8 cellular contexts compared by ENCODE assay signal in the genomic region with DNA sequence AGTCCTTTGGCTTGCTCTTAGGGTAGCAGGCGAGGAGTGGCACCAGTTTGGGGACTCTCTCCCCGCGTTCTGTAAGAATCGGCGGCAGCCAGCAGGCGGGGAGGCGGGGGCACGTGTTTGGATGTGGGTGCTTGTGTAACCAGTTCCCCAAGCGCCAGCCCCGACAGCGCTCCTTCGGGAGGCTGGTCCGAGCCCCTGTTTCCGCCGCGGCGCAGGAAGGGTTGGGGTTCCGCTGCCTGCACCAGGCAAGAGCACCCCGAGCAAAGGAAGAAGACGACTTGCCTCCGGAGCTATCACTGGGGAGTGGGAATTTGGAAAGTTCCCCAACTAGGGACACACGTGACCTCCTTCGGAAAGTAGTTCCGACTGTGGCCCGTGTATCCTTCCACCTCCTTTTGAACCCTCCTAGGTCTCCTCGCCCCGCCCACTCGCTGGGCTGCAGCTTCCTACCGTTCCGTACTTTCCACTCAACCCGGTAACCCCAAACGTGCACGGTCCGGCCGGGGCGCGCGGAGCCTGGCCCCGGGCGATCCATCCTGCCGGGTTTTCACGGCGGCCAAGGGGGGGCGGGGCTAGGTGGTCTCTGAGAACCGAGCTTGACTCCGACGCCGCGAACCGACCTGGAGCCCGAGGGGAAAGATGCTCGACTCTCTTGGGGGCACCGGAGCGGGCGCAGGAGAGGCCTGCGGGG. TPM values are rescaled to one million over a fixed set of nuclear protein-coding genes. Genes with fewer than 3 reads are reported as not detected.
DNase-seq lines count a peak whose midpoint lies in the region; ATAC-seq and TF ChIP-seq lines count a peak whose summit lies in the region.

No MANE protein-coding gene starts in this region.

- peak; percentile 19 for TF ChIP-seq CTCF in type B pancreatic cell (conservative IDR thresholded peaks at IDR 0.05)

- peak overlapping the region; percentile 98 for H3K27ac Mint-ChIP-seq in type B pancreatic cell

- H3K4me1 Mint-ChIP-seq in type B pancreatic cell (ENCODE audit: unreplicated experiment) = peaks cover 16% of the 10 kb centered on the region

- no peaks in the 10 kb centered on the region for H3K27me3 Mint-ChIP-seq in type B pancreatic cell

- H3K9me3 Mint-ChIP-seq in type B pancreatic cell = no peaks in the 10 kb centered on the region

- DNase-seq in GDM1 (lab: John Stamatoyannopoulos, UW) (peak; percentile 98), LHCN-M2 (ENCODE audit: low read depth) (peak; percentile 96), T-helper 1 cell (peak; percentile 87 to 97 (median 89)), amniotic stem cell (lab: John Stamatoyannopoulos, UW) (peak; percentile 82), left cardiac atrium (peak; percentile 97), posterior cingulate gyrus (peak; percentile 84 to 98 (median 90)), type B pancreatic cell (ENCODE audit: extremely low spot score, unreplicated experiment) (peak; percentile 96)

- H3K36me3 Mint-ChIP-seq in type B pancreatic cell = peaks cover 4% of the 10 kb centered on the region

- ATAC-seq in GM21786 (IDR thresholded peaks at IDR 0.05; ENCODE audit: unreplicated experiment) (peak; percentile 53), left cardiac atrium (peak; percentile 81 to 91)

- peak overlapping the region; percentile 99 for H3K4me3 Mint-ChIP-seq in type B pancreatic cell

- intact Hi-C loops in left cardiac atrium (cut with DNase I) (loop anchor here in 1 of 2 donors (5.0 kb wide), 3 partner anchors 235 to 525 kb away; no protein-coding TSS in a partner anchor), posterior cingulate gyrus (cut with DNase I) (loop anchor here (2.0 to 10.0 kb wide), 4 partner anchors 43 to 690 kb away; a partner anchor contains a TSS)

RNA-seq across cellular contexts. Expression of a gene that starts 1.2 kb away (rescaled TPM):
- total RNA-seq in LHCN-M2 (2014; rRNA removed) = 0.77 and 0.92 TPM in 2 replicates
- 0.33 TPM for polyA plus RNA-seq in LHCN-M2 (2012)
- total RNA-seq in left cardiac atrium = under 1 TPM; 0.56 to 0.58 TPM
- total RNA-seq in type B pancreatic cell (ENCODE audit: low replicate concordance) = 1.4 and 2.2 TPM in 2 replicates

RNA-seq across cellular contexts. Expression of a gene that starts 1.3 kb away (rescaled TPM):
- total RNA-seq in LHCN-M2 (2014; rRNA removed) (43.5 and 50.1 TPM in 2 replicates), left cardiac atrium (10 to 100 TPM; 76.7 to 79.7 TPM), type B pancreatic cell (ENCODE audit: low replicate concordance) (80.6 and 93.1 TPM in 2 replicates)
- 22.3 TPM for polyA plus RNA-seq in LHCN-M2 (2012)

RNA-seq across cellular contexts. Expression of a gene that starts 44.1 kb away (rescaled TPM):
- 29.2 and 32.3 TPM in 2 replicates for total RNA-seq in LHCN-M2 (2014; rRNA removed)
- polyA plus RNA-seq in LHCN-M2 (2012) = 12.3 TPM
- 100 to 1,000 TPM in 1 of 2 donors, 10 to 100 TPM in 1; 84.9 to 150 TPM for total RNA-seq in left cardiac atrium
- total RNA-seq in type B pancreatic cell (ENCODE audit: low replicate concordance) = 50.1 and 51.5 TPM in 2 replicates

Comparison
In these comparisons a context has a peak if more than half of its experiments do, and no peak if none do; other contexts are left out.
1. Peak in every context shown above with its lines: DNase-seq and ATAC-seq.